14 cellular contexts compared by ENCODE assay signal in the genomic region with DNA sequence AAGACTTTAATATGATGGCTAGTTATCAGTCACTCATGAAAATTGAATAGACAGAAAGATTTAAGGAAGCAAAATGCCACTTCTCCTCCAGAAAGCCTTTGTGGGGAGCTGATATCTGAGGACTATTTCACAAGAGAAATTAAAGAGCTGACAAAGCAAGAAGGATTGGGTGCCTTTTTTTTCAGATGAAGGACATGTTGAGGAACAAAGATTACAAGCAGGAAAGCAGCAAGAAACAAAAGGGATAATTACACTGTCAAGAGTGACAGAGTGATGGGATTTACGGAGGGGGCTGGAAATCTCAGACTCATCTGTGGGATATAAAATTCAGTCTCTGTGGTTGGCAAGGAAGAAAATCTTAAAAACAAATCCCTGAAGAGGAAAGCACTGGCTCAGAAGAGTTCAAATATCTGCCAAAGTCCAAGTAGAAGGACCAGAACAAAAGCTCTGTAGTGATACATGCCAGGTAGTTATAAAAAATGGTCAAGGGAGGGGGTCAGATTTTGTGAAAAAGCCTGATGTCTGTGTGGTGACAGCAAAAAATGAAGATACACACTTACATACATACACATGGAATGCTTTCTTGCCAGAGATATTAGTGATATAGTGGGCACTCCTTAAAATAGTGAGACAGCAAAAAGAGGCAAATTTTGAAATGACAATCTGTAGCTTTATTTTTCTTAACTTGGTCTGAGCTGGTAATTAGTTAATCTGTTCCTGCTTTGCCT.
DNase-seq lines count a peak whose midpoint lies in the region; ATAC-seq, FAIRE-seq and TF ChIP-seq lines count a peak whose summit lies in the region.
"Had no signal": no experiment of that assay in that cellular context is flagged by ENCODE, and none has a peak within 500 bp of the region (broad histone marks: within the 10 kb centered on the region; RNA-seq: fewer than 3 reads in every experiment).

No MANE protein-coding gene starts in this region.

- TF ChIP-seq POLR2A in A549 (IDR thresholded peaks at IDR 0.05; ENCODE audit: low read length) (no peak), NB4 (IDR thresholded peaks at IDR 0.05; ENCODE audit: extremely low read depth, insufficient read length) (no peak)

- peak overlapping the region; percentile 51 for H3K4me2 ChIP-seq in A549

- H3K9me3 ChIP-seq in A549 = peaks cover 12% of the 10 kb centered on the region; the same call in 2 of the 3 replicates
- H3K9me3 ChIP-seq: lower lobe of right lung, spleen had no signal

- ATAC-seq in A549 (peak; percentile 36 to 59; a peak in 4 of 6 replicates), GM18502 (IDR thresholded peaks at IDR 0.05; ENCODE audit: poor library complexity, unreplicated experiment) (no peak), GM21526 (IDR thresholded peaks at IDR 0.05; ENCODE audit: low FRiP score, unreplicated experiment) (no peak)
- ATAC-seq: esophagus mucosa had no signal

- DNase-seq in A549 (ENCODE audit: low read depth in 1 of 2, low spot score in 1 of 2) (no peak), NB4 (ENCODE audit: low read depth) (peak; percentile 14), midbrain (lab: John Stamatoyannopoulos, UW) (peak; percentile 36), HuH-7.5 (ENCODE audit: low spot score) (no peak), DMS153 treated with DMSO at 0.1 percent for 48 hours (lab: John Stamatoyannopoulos, UW; ENCODE audit: unreplicated experiment) (no peak)
- DNase-seq: lower lobe of right lung, NCI-H1436, RPMI8226, spleen had no signal

- TF ChIP-seq CTCF in A549 (IDR thresholded peaks at IDR 0.05) (no peak), NB4 (IDR thresholded peaks at IDR 0.05; ENCODE audit: low read depth, low read length) (no peak)

- FAIRE-seq in A549 (lab: Jason Lieb, UNC) = peak; percentile 39

- H3K4me3 ChIP-seq in A549 = no peak overlapping the region
- no peak overlapping the region for H3K4me3 ChIP-seq in NB4 (ENCODE audit: low read depth, low read length)
- H3K4me3 ChIP-seq: lower lobe of right lung, spleen had no signal

- no peak for TF ChIP-seq EP300 in A549 (IDR thresholded peaks at IDR 0.05)

- CTCF ChIA-PET in A549 (lab: Yijun Ruan, JAX) = interaction anchor here (0.8 to 1.5 kb wide), 4 partner anchors 44 to 140 kb away, joined by 3 to 4 read pairs (median 4); no protein-coding TSS in a partner anchor

- POLR2A ChIA-PET in A549 (lab: Yijun Ruan, JAX) = no interaction called here

- TF ChIP-seq RAD21 in A549 (conservative IDR thresholded peaks at IDR 0.05 in 1 of 2, IDR thresholded peaks at IDR 0.05 in 1 of 2) = no peak

- WGBS in A549 (ENCODE audit: missing lambda C conversion rate) = 53% methylated on average over 1 of the region's 1 CpG

- peaks cover 59% of the 10 kb centered on the region for H3K4me1 ChIP-seq in A549

- H3K27ac ChIP-seq in A549 = peak overlapping the region; percentile 33 to 66
- H3K27ac ChIP-seq in cingulate gyrus (ENCODE audit: low read depth, low read length) = peak overlapping the region; percentile 33
- H3K27ac ChIP-seq: HL-60, lower lobe of right lung had no signal

TF ChIP-seq in A549, 52 proteins besides CTCF, POLR2A, EP300 and RAD21:
- TF ChIP-seq MAFK (IDR thresholded peaks at IDR 0.05; ENCODE audit: partially characterized antibody) = peak; percentile 69
- no peak for TF ChIP-seq MYC (IDR thresholded peaks at IDR 0.05; ENCODE audit: borderline replicate concordance, low read length)

Comparison
In these comparisons a context has a peak if more than half of its experiments do, and no peak if none do; other contexts are left out.
1. ATAC-seq: peak in A549 (2 of 2); none in GM18502 (single experiment) and GM21526 (single experiment).
2. DNase-seq: peak in NB4 (single experiment) and midbrain (single experiment); none in A549 (0 of 2), HuH-7.5 (single experiment) and DMS153 treated with DMSO at 0.1 percent for 48 hours (single experiment).